Comparison of ENCODE assay signal across 15 cellular contexts in the genomic region with DNA sequence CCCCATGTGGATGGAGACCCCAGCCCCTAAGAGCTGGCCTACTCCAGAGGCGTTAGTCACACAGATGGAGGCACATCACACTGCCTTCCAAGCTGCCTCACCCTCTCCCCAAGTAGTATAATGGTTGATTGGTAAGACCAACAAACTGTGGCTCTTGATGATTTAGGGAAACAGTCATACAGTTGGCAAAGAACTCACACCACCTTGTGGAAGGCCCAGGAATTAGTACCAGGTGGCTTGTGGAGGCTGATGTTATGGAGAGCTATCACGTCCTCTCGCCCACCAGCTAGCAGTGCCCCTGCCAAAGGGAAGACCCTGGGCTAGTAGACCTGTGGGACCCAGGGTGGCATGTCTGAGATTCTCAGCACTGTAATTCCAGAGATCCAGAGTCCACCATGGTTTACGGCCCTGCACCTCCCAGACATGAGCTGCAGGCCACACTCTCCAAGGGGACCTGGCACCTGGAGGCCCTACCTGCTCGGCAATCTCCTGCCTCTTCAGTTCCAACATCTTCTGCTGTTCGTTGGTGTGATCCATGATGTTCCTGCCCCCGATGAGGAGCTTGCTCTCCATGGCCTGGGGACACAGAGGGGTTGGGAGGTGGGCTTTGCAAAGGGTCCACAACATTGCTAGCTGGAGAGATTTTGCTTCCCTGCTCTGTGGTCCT. TPM values are rescaled to one million over a fixed set of nuclear protein-coding genes. Genes with fewer than 3 reads are reported as not detected.
DNase-seq lines count a peak whose midpoint lies in the region; ATAC-seq and TF ChIP-seq lines count a peak whose summit lies in the region.
"Had no signal": no experiment of that assay in that cellular context is flagged by ENCODE, and none has a peak within 500 bp of the region (broad histone marks: within the 10 kb centered on the region; RNA-seq: fewer than 3 reads in every experiment).

No MANE protein-coding gene starts in this region.

- H3K4me3 ChIP-seq in Karpas-422 (ENCODE audit: low read length), result no peak overlapping the region
- no peak overlapping the region for H3K4me3 ChIP-seq in astrocyte of the cerebellum (ENCODE audit: low read depth, low read length)
- H3K4me3 ChIP-seq in retinal pigment epithelial cell (ENCODE audit: low read length), result no peak overlapping the region
- H3K4me3 ChIP-seq in SJCRH30, result no peak overlapping the region
- H3K4me3 ChIP-seq: SK-N-MC, uterus had no signal

- no peak overlapping the region for H3K9ac ChIP-seq in Karpas-422 (ENCODE audit: low read length)

- no peaks in the 10 kb centered on the region for H3K9me3 Mint-ChIP-seq in activated naive CD8-positive, alpha-beta T cell treated with anti-CD3 and anti-CD28 coated beads, Interleukin-2, amount 50 U/mL, for 24 hours
- H3K9me3 Mint-ChIP-seq in activated naive CD8-positive, alpha-beta T cell treated with anti-CD3 and anti-CD28 coated beads for 36 hours, result no peaks in the 10 kb centered on the region
- H3K9me3 Mint-ChIP-seq: activated B cell treated with CpG ODN at 0.5 μM for 24 hours had no signal

- no peaks in the 10 kb centered on the region for H3K4me1 ChIP-seq in Karpas-422 (ENCODE audit: low read length)
- H3K4me1 ChIP-seq in SJCRH30, result peaks cover 5% of the 10 kb centered on the region; the same call in 1 of the 2 replicates
- H3K4me1 ChIP-seq: uterus had no signal

- H3K79me2 ChIP-seq in Karpas-422 (ENCODE audit: low read length), result no peaks in the 10 kb centered on the region

- peak; percentile 18 for ATAC-seq in activated naive CD8-positive, alpha-beta T cell treated with anti-CD3 and anti-CD28 coated beads, Interleukin-2, amount 50 U/mL, for 24 hours
- ATAC-seq in GM18498 (IDR thresholded peaks at IDR 0.05; ENCODE audit: unreplicated experiment), result no peak

- H3K36me3 ChIP-seq in Karpas-422 (ENCODE audit: insufficient read depth, low read length) (no peaks in the 10 kb centered on the region), SJCRH30 (no peaks in the 10 kb centered on the region)
- H3K36me3 ChIP-seq: uterus had no signal

- H2AFZ ChIP-seq in Karpas-422 (ENCODE audit: low read length), result no peak overlapping the region

- H3K4me1 Mint-ChIP-seq in activated naive CD8-positive, alpha-beta T cell treated with anti-CD3 and anti-CD28 coated beads, Interleukin-2, amount 50 U/mL, for 24 hours, result peaks cover 4% of the 10 kb centered on the region
- H3K4me1 Mint-ChIP-seq in activated naive CD8-positive, alpha-beta T cell treated with anti-CD3 and anti-CD28 coated beads for 36 hours, result peaks cover 2% of the 10 kb centered on the region

- H3K9me2 ChIP-seq in Karpas-422 (replicated peaks; ENCODE audit: insufficient read depth, low read length), result no peaks in the 10 kb centered on the region

- no peak overlapping the region for H3K4me3 Mint-ChIP-seq in activated naive CD8-positive, alpha-beta T cell treated with anti-CD3 and anti-CD28 coated beads, Interleukin-2, amount 50 U/mL, for 24 hours
- no peak overlapping the region for H3K4me3 Mint-ChIP-seq in activated naive CD8-positive, alpha-beta T cell treated with anti-CD3 and anti-CD28 coated beads for 36 hours
- H3K4me3 Mint-ChIP-seq: activated B cell treated with CpG ODN at 0.5 μM for 24 hours had no signal

- no peak overlapping the region for H3K27ac ChIP-seq in Karpas-422 (ENCODE audit: low read length)
- no peak overlapping the region for H3K27ac ChIP-seq in SJCRH30
- H3K27ac ChIP-seq: SK-N-MC, uterus had no signal

- no peak for DNase-seq in activated naive CD8-positive, alpha-beta T cell treated with anti-CD3 and anti-CD28 coated beads, Interleukin-2, amount 50 U/mL, for 24 hours
- DNase-seq in activated naive CD8-positive, alpha-beta T cell treated with anti-CD3 and anti-CD28 coated beads for 36 hours, result no peak
- peak; percentile 61 for DNase-seq in Karpas-422
- no peak for DNase-seq in astrocyte of the cerebellum (ENCODE audit: low read depth)
- DNase-seq in retinal pigment epithelial cell (ENCODE audit: low read depth), result no peak
- no peak for DNase-seq in iPS-NIHi11 (ENCODE audit: low spot score)
- DNase-seq in SJCRH30, result no peak
- DNase-seq: activated B cell treated with CpG ODN at 0.5 μM for 24 hours; activated T-cell treated with anti-CD3 and anti-CD28 coated beads for 4 hours; DMS79 treated with DMSO at 0.1 percent for 48 hours; NCI-H146; NK-92 treated with Interleukin-12 subunit alpha and Interleukin-12 subunit beta, amount 100 ng/mL, for 24 hours; uterus had no signal

- H3K27me3 Mint-ChIP-seq in activated naive CD8-positive, alpha-beta T cell treated with anti-CD3 and anti-CD28 coated beads, Interleukin-2, amount 50 U/mL, for 24 hours, result no peaks in the 10 kb centered on the region
- no peaks in the 10 kb centered on the region for H3K27me3 Mint-ChIP-seq in activated naive CD8-positive, alpha-beta T cell treated with anti-CD3 and anti-CD28 coated beads for 36 hours
- H3K27me3 Mint-ChIP-seq: activated B cell treated with CpG ODN at 0.5 μM for 24 hours had no signal

- H3K9me3 ChIP-seq in Karpas-422 (ENCODE audit: low read length), result no peaks in the 10 kb centered on the region
- H3K9me3 ChIP-seq in SJCRH30 (replicated peaks), result no peaks in the 10 kb centered on the region
- H3K9me3 ChIP-seq: uterus had no signal

- TF ChIP-seq CTCF in astrocyte of the cerebellum (IDR thresholded peaks at IDR 0.05; ENCODE audit: low read depth, low read length, missing control alignments), result peak; percentile 13
- peak; percentile 15 for TF ChIP-seq CTCF in retinal pigment epithelial cell (conservative IDR thresholded peaks at IDR 0.05; ENCODE audit: low read depth, low read length)

- H4K20me1 ChIP-seq in Karpas-422 (ENCODE audit: insufficient read depth, low read depth, low read length), result no peaks in the 10 kb centered on the region

- in situ Hi-C loops in astrocyte of the cerebellum (cut with HindIII; ENCODE audit: low sequenced_read_pairs), result no loop called here

- H3K27ac Mint-ChIP-seq in activated naive CD8-positive, alpha-beta T cell treated with anti-CD3 and anti-CD28 coated beads, Interleukin-2, amount 50 U/mL, for 24 hours, result no peak overlapping the region
- H3K27ac Mint-ChIP-seq in activated naive CD8-positive, alpha-beta T cell treated with anti-CD3 and anti-CD28 coated beads for 36 hours, result no peak overlapping the region
- H3K27ac Mint-ChIP-seq: activated B cell treated with CpG ODN at 0.5 μM for 24 hours had no signal

- no peak overlapping the region for H3K4me2 ChIP-seq in Karpas-422 (ENCODE audit: low read depth, low read length, poor library complexity, severe bottlenecking)

- H3K36me3 Mint-ChIP-seq in activated naive CD8-positive, alpha-beta T cell treated with anti-CD3 and anti-CD28 coated beads, Interleukin-2, amount 50 U/mL, for 24 hours (ENCODE audit: low read depth), result no peaks in the 10 kb centered on the region
- no peaks in the 10 kb centered on the region for H3K36me3 Mint-ChIP-seq in activated naive CD8-positive, alpha-beta T cell treated with anti-CD3 and anti-CD28 coated beads for 36 hours

- H3K27me3 ChIP-seq in Karpas-422 (ENCODE audit: low read length), result no peaks in the 10 kb centered on the region
- no peaks in the 10 kb centered on the region for H3K27me3 ChIP-seq in SJCRH30
- H3K27me3 ChIP-seq: uterus had no signal

RNA-seq across cellular contexts. Expression of gene KIF3C, which starts 26.3 kb away (rescaled TPM):
- 1 to 10 TPM; 3.7 to 4.1 TPM for total RNA-seq in activated naive CD8-positive, alpha-beta T cell treated with anti-CD3 and anti-CD28 coated beads for 36 hours
- total RNA-seq in Karpas-422 (2014; rRNA removed; shearing (Covaris generic); ENCODE audit: low replicate concordance), result 0.90 and 1.2 TPM in 2 replicates
- total RNA-seq in SJCRH30 (2014; rRNA removed; shearing (Covaris generic)), result 5.2 and 5.3 TPM in 2 replicates
